Comparison of ENCODE assay signal across 8 cellular contexts in the genomic region with DNA sequence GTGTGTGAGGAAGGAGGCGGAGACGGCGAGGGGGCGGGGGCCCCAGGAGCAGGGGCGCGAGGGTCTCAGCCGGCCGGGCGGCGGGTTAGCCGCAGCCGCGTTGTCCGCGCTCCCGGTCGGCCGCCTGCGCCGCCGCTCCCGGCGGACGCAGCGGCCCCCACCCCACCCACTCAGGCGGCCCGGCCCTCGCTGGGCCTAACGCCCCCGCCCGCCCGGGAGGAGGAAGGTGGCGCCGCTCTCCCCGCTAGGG. TPM values are rescaled to one million over a fixed set of nuclear protein-coding genes. Genes with fewer than 3 reads are reported as not detected.
A peak's percentile ranks its signal among the peaks of the same experiment; 100 is the strongest.
DNase-seq lines count a peak whose midpoint lies in the region; ATAC-seq and TF ChIP-seq lines count a peak whose summit lies in the region.

Gene FCHSD2, minus strand, starts transcription at position 191 of the 250 bp plus-strand sequence. CDS start 441 bp downstream, outside the sequence.

- TF ChIP-seq POLR2A in heart left ventricle (IDR thresholded peaks at IDR 0.05), result peak in 1 of 2 donors; percentile 48

- H3K4me1 Mint-ChIP-seq in activated CD4-positive, alpha-beta memory T cell treated with anti-CD3 and anti-CD28 coated beads, Interleukin-2, amount 10 ng/mL, durations not matched to agents 7 days and 5 days, result peaks cover 48% of the 10 kb centered on the region

- no peak for TF ChIP-seq CTCF in heart left ventricle (IDR thresholded peaks at IDR 0.05)

- POLR2A ChIA-PET in activated CD4-positive, alpha-beta memory T cell treated with anti-CD3 and anti-CD28 coated beads, Interleukin-2, amount 10 ng/mL, durations not matched to agents 7 days and 5 days (lab: Charles Lee), result interaction anchor here (0.6 to 3.7 kb wide), 20 partner anchors 8 to 637 kb away, joined by 3 to 76 read pairs (median 4); partner anchors contain the start of gene ATG16L2

- H3K27me3 ChIP-seq in H7 (ENCODE audit: control insufficient read depth, insufficient read depth, low read length), result peaks cover 3% of the 10 kb centered on the region; the same call in 1 of the 2 replicates
- H3K27me3 ChIP-seq in heart left ventricle, result no peaks in the 10 kb centered on the region

- no peaks in the 10 kb centered on the region for H3K27me3 Mint-ChIP-seq in activated CD4-positive, alpha-beta memory T cell treated with anti-CD3 and anti-CD28 coated beads, Interleukin-2, amount 10 ng/mL, durations not matched to agents 7 days and 5 days

- peaks cover 33% of the 10 kb centered on the region for H3K36me3 Mint-ChIP-seq in activated CD4-positive, alpha-beta memory T cell treated with anti-CD3 and anti-CD28 coated beads, Interleukin-2, amount 10 ng/mL, durations not matched to agents 7 days and 5 days (ENCODE audit: low read depth)

- H3K9me3 ChIP-seq in heart left ventricle, result no peaks in the 10 kb centered on the region

- H3K4me3 ChIP-seq in H7 (ENCODE audit: insufficient read depth, low read depth, low read length) (peak within 1 kb of the TSS; percentile 79), heart left ventricle (peak within 1 kb of the TSS; percentile 65 to 97 (median 92))

- H3K4me3 Mint-ChIP-seq in activated CD4-positive, alpha-beta memory T cell treated with anti-CD3 and anti-CD28 coated beads, Interleukin-2, amount 10 ng/mL, durations not matched to agents 7 days and 5 days, result peak within 1 kb of the TSS; percentile 97

- ATAC-seq in heart left ventricle (no peak), HG03432 (IDR thresholded peaks at IDR 0.05; ENCODE audit: unreplicated experiment) (no peak), HG03108 (IDR thresholded peaks at IDR 0.05; ENCODE audit: unreplicated experiment) (no peak)

- CTCF ChIA-PET in activated CD4-positive, alpha-beta memory T cell treated with anti-CD3 and anti-CD28 coated beads, Interleukin-2, amount 10 ng/mL, durations not matched to agents 7 days and 5 days (lab: Charles Lee), result interaction anchor here (0.6 to 2.6 kb wide), 19 partner anchors 9 to 655 kb away, joined by 3 to 58 read pairs (median 5); partner anchors contain the start of gene STARD10

- no peaks in the 10 kb centered on the region; the same call in 1 of the 2 replicates for H3K36me3 ChIP-seq in H7 (replicated peaks; ENCODE audit: control insufficient read depth, insufficient read depth, low read length)
- H3K36me3 ChIP-seq in heart left ventricle, result peaks cover 0 to 26% (median 15%) of the 10 kb centered on the region in 9 donors

- DNase-seq in H7 (peak; percentile 96), heart left ventricle (no peak), renal cortical epithelial cell (ENCODE audit: low read depth) (no peak), kidney glomerular epithelial cell (lab: John Stamatoyannopoulos, UW) (no peak), SKM-1 (lab: John Stamatoyannopoulos, UW; ENCODE audit: unreplicated experiment) (no peak)
- DNase-seq in activated CD4-positive, alpha-beta memory T cell treated with anti-CD3 and anti-CD28 coated beads, Interleukin-2, amount 10 ng/mL, durations not matched to agents 7 days and 5 days, result no peak

- peaks cover 2 to 66% (median 44%) of the 10 kb centered on the region in 12 donors for H3K4me1 ChIP-seq in heart left ventricle

- no peaks in the 10 kb centered on the region for H3K9me3 Mint-ChIP-seq in activated CD4-positive, alpha-beta memory T cell treated with anti-CD3 and anti-CD28 coated beads, Interleukin-2, amount 10 ng/mL, durations not matched to agents 7 days and 5 days

- intact Hi-C loops in heart left ventricle (cut with DNase I), result loop anchor here in 9 of 10 donors (1.0 to 10.0 kb wide), 11 partner anchors 35 to 417 kb away; no protein-coding TSS in a partner anchor

- H3K27ac ChIP-seq in heart left ventricle, result peak within 1 kb of the TSS; percentile 91 to 99 (median 98)

- H3K27ac Mint-ChIP-seq in activated CD4-positive, alpha-beta memory T cell treated with anti-CD3 and anti-CD28 coated beads, Interleukin-2, amount 10 ng/mL, durations not matched to agents 7 days and 5 days, result peak within 1 kb of the TSS; percentile 98

- WGBS in heart left ventricle, 4 donors, result 0 to 1% (median 0%) methylated on average over 3 to 35 of the region's 35 CpGs; no CpG with 5 or more reads in 1 of the 4 donors

RNA-seq across cellular contexts. Expression of gene FCHSD2, which starts in this region (rescaled TPM):
- 4.6 and 5.9 TPM in 2 replicates for total RNA-seq in H7 (2014; rRNA removed; shearing (Covaris generic))
- 10 to 100 TPM; 40.8 to 41.7 TPM for total RNA-seq in activated CD4-positive, alpha-beta memory T cell treated with anti-CD3 and anti-CD28 coated beads, Interleukin-2, amount 10 ng/mL, durations not matched to agents 7 days and 5 days
- total RNA-seq in heart left ventricle (10 to 100 TPM; 15.3 to 61.1 (median 40.3) TPM), renal cortical epithelial cell (11.5 and 21.5 TPM in 2 replicates)
- 10 to 100 TPM in 1 of 2 donors, 1 to 10 TPM in 1; 9.9 to 23.8 TPM for polyA plus RNA-seq in heart left ventricle
